In genomic region chr10:90872648-90873020, GRCh38 we compare ENCODE assay signal across 1 cellular context.
TF ChIP-seq lines count a peak whose summit lies in the region.

No MANE protein-coding gene starts in this region.

TF ChIP-seq in H1, 55 proteins besides CTCF, POLR2A, EP300 and RAD21 (continued from another document):
- TF ChIP-seq GTF2F1 (IDR thresholded peaks at IDR 0.05; ENCODE audit: borderline replicate concordance, low read depth, low read length) (no peak), CBX5 (IDR thresholded peaks at IDR 0.05; ENCODE audit: low read depth, low read length) (no peak), HDAC2 (IDR thresholded peaks at IDR 0.05; ENCODE audit: borderline replicate concordance in 1 of 2, low read depth in 2 of 2, low read length in 2 of 2) (no peak), NANOG (IDR thresholded peaks at IDR 0.05; ENCODE audit: insufficient read depth, low read depth, low read length, poor library complexity, severe bottlenecking) (no peak), KDM5A (IDR thresholded peaks at IDR 0.05; ENCODE audit: low read length) (no peak), SAP30 (IDR thresholded peaks at IDR 0.05; ENCODE audit: insufficient read depth, insufficient replicate concordance, low read length) (no peak), CHD1 (IDR thresholded peaks at IDR 0.05; ENCODE audit: low read depth, low read length) (no peak), TBP (IDR thresholded peaks at IDR 0.05; ENCODE audit: low read depth, low read length) (no peak), NRF1 (IDR thresholded peaks at IDR 0.05; ENCODE audit: low read depth, low read length) (no peak), BCL11A (IDR thresholded peaks at IDR 0.05; ENCODE audit: low read depth in 2 of 2, low read length in 2 of 2) (no peak), SP2 (IDR thresholded peaks at IDR 0.05; ENCODE audit: low read length) (no peak)
- TF ChIP-seq, protein P1, sequence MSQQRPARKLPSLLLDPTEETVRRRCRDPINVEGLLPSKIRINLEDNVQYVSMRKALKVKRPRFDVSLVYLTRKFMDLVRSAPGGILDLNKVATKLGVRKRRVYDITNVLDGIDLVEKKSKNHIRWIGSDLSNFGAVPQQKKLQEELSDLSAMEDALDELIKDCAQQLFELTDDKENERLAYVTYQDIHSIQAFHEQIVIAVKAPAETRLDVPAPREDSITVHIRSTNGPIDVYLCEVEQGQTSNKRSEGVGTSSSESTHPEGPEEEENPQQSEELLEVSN (IDR thresholded peaks at IDR 0.05), result no peak
- TF ChIP-seq, protein P2, sequence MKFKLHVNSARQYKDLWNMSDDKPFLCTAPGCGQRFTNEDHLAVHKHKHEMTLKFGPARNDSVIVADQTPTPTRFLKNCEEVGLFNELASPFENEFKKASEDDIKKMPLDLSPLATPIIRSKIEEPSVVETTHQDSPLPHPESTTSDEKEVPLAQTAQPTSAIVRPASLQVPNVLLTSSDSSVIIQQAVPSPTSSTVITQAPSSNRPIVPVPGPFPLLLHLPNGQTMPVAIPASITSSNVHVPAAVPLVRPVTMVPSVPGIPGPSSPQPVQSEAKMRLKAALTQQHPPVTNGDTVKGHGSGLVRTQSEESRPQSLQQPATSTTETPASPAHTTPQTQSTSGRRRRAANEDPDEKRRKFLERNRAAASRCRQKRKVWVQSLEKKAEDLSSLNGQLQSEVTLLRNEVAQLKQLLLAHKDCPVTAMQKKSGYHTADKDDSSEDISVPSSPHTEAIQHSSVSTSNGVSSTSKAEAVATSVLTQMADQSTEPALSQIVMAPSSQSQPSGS (IDR thresholded peaks at IDR 0.05; ENCODE audit: low read length), result no peak
